ENCODE assay signal across 17 cellular contexts in genomic region chr11:113531078-113531477, GRCh38. TPM values are rescaled to one million over a fixed set of nuclear protein-coding genes. Genes with fewer than 3 reads are reported as not detected.
A peak's percentile ranks its signal among the peaks of the same experiment; 100 is the strongest.
DNase-seq lines count a peak whose midpoint lies in the region; ATAC-seq and TF ChIP-seq lines count a peak whose summit lies in the region.
"Had no signal": no experiment of that assay in that cellular context is flagged by ENCODE, and none has a peak within 500 bp of the region (broad histone marks: within the 10 kb centered on the region; RNA-seq: fewer than 3 reads in every experiment).

No MANE protein-coding gene starts in this region.

- peaks cover 14% of the 10 kb centered on the region for H3K4me1 Mint-ChIP-seq in endodermal cell

- no peak overlapping the region for H3K27ac ChIP-seq in endodermal cell (ENCODE audit: low read depth, low read length)
- no peak overlapping the region for H3K27ac ChIP-seq in esophagus squamous epithelium
- H3K27ac ChIP-seq: GM23248 had no signal

- H3K9me3 Mint-ChIP-seq in endodermal cell, result no peaks in the 10 kb centered on the region
- H3K9me3 Mint-ChIP-seq: CD4-positive, alpha-beta memory T cell had no signal

- H3K27ac Mint-ChIP-seq in endodermal cell, result no peak overlapping the region
- H3K27ac Mint-ChIP-seq: CD4-positive, alpha-beta memory T cell had no signal

- H3K36me3 ChIP-seq in endodermal cell (ENCODE audit: control insufficient read depth, insufficient read depth, low read length), result no peaks in the 10 kb centered on the region
- H3K36me3 ChIP-seq in esophagus squamous epithelium, result no peaks in the 10 kb centered on the region

- H3K9me3 ChIP-seq in endodermal cell (ENCODE audit: control insufficient read depth, low read length) (no peaks in the 10 kb centered on the region), esophagus squamous epithelium (no peaks in the 10 kb centered on the region)

- DNase-seq in NCI-H69 (lab: John Stamatoyannopoulos, UW), result peak; percentile 27
- peak; percentile 10 for DNase-seq in endodermal cell
- peak; percentile 1 for DNase-seq in left lobe of liver (ENCODE audit: low spot score)
- no peak for DNase-seq in NCI-H446 treated with DMSO at 0.1 percent for 48 hours (lab: John Stamatoyannopoulos, UW)
- no peak for DNase-seq in esophagus squamous epithelium (lab: John Stamatoyannopoulos, UW)
- DNase-seq: C1 segment of cervical spinal cord; CD4-positive, alpha-beta memory T cell; COR-L47; DMS79; GDM1; H7; HCEC 1CT had no signal

- no peaks in the 10 kb centered on the region for H3K36me3 Mint-ChIP-seq in endodermal cell (ENCODE audit: low read depth)
- H3K36me3 Mint-ChIP-seq: CD4-positive, alpha-beta memory T cell had no signal

- H3K4me3 ChIP-seq in endodermal cell (ENCODE audit: low read length) (no peak overlapping the region), esophagus squamous epithelium (no peak overlapping the region)
- H3K4me3 ChIP-seq: GM12878, GM23248 had no signal

- WGBS in endodermal cell (ENCODE audit: insufficient coverage in 1 of 2, insufficient read length in 1 of 2), 2 experiments, result 93 to 97% methylated on average over 3 of the region's 3 CpGs
- 78% methylated on average over 3 of the region's 3 CpGs for WGBS in esophagus squamous epithelium, 2 donors

- TF ChIP-seq POLR2A in esophagus squamous epithelium (IDR thresholded peaks at IDR 0.05), result no peak

- H3K27me3 Mint-ChIP-seq in endodermal cell (ENCODE audit: insufficient read depth), result peaks cover 25% of the 10 kb centered on the region

- no peaks in the 10 kb centered on the region for H3K4me1 ChIP-seq in endodermal cell (ENCODE audit: control insufficient read depth, insufficient read depth, low read length)
- peaks cover 0 to 22% (median 0%) of the 10 kb centered on the region in 3 donors for H3K4me1 ChIP-seq in esophagus squamous epithelium

- intact Hi-C loops in esophagus squamous epithelium (cut with DNase I), result loop anchor here (5.0 kb wide), 1 partner anchor 224 kb away; no protein-coding TSS in a partner anchor

- TF ChIP-seq CTCF in endodermal cell (conservative IDR thresholded peaks at IDR 0.05) (no peak), esophagus squamous epithelium (IDR thresholded peaks at IDR 0.05) (no peak)

- H3K27me3 ChIP-seq in endodermal cell (ENCODE audit: control insufficient read depth, insufficient read depth, low read length, poor library complexity, severe bottlenecking), result no peaks in the 10 kb centered on the region
- peaks cover 0 to 34% (median 0%) of the 10 kb centered on the region in 4 donors for H3K27me3 ChIP-seq in esophagus squamous epithelium

- ATAC-seq in left lobe of liver, result no peak
- no peak for ATAC-seq in HG02623 (IDR thresholded peaks at IDR 0.05; ENCODE audit: unreplicated experiment)
- ATAC-seq: GM12878 had no signal

- no peak overlapping the region for H3K9ac ChIP-seq in endodermal cell (ENCODE audit: extremely low read depth, low read length, poor library complexity, severe bottlenecking)
- H3K9ac ChIP-seq: GM23248 had no signal

- no peak overlapping the region for H3K4me3 Mint-ChIP-seq in endodermal cell
- H3K4me3 Mint-ChIP-seq: CD4-positive, alpha-beta memory T cell had no signal

RNA-seq across cellular contexts. Expression of gene DRD2, which starts 55.9 kb away (rescaled TPM):
- total RNA-seq in endodermal cell, result 1 to 10 TPM in 1 of 2 donors, under 1 TPM in 1; 0.35 to 2.1 TPM
- polyA plus RNA-seq in endodermal cell (2013, experiment 1 of 2), result 2.6 TPM
- 4.1 TPM for polyA plus RNA-seq in endodermal cell (2013, experiment 2 of 2)
- not detected for total RNA-seq in left lobe of liver
- total RNA-seq in esophagus squamous epithelium, result under 1 TPM in 1 of 4 donors, not detected in 3; 0.38 TPM
- total RNA-seq: A172; CD4-positive, alpha-beta memory T cell; GM12878; GM23248 had no signal
- polyA plus RNA-seq: BJ; CD4-positive, alpha-beta memory T cell; GM12878; GM23248 had no signal

Comparison
In these comparisons a context has a peak if more than half of its experiments do, and no peak if none do; other contexts are left out.
1. DNase-seq: peak in NCI-H69 (single experiment), endodermal cell (single experiment) and left lobe of liver (single experiment); none in NCI-H446 treated with DMSO at 0.1 percent for 48 hours (single experiment) and esophagus squamous epithelium (single experiment).